Comparison of ENCODE assay signal across 29 cellular contexts in genomic region chr3:173841334-173841733, GRCh38.
"Had no signal": no experiment of that assay in that cellular context is flagged by ENCODE, and none has a peak within 500 bp of the region (broad histone marks: within the 10 kb centered on the region; RNA-seq: fewer than 3 reads in every experiment).

No MANE protein-coding gene starts in this region.

- H3K36me3 ChIP-seq: adrenal gland, brain microvascular endothelial cell, esophagus squamous epithelium, gastroesophageal sphincter, heart right ventricle, WERI-Rb-1 had no signal

- ATAC-seq: activated CD4-positive, CD25-positive, alpha-beta regulatory T cell treated with anti-CD3 and anti-CD28 coated beads, Interleukin-2, amount 50 U/mL, for 24 hours; activated CD8-positive, alpha-beta memory T cell treated with anti-CD3 and anti-CD28 coated beads, Interleukin-2, amount 10 ng/mL, durations not matched to agents 7 days and 5 days; activated CD8-positive, alpha-beta T cell treated with anti-CD3 and anti-CD28 coated beads, Interleukin-2, amount 10 ng/mL, durations not matched to agents 7 days and 5 days; activated naive CD8-positive, alpha-beta T cell treated with anti-CD3 and anti-CD28 coated beads, Interleukin-2, amount 50 U/mL, for 24 hours; effector memory CD8-positive, alpha-beta T cell; gastroesophageal sphincter; heart right ventricle; T-cell had no signal

- H3K27me3 ChIP-seq: adrenal gland, brain microvascular endothelial cell, esophagus squamous epithelium, gastroesophageal sphincter, heart right ventricle had no signal

- H3K4me1 ChIP-seq: adrenal gland, esophagus squamous epithelium, gastroesophageal sphincter, heart right ventricle had no signal

- H3K9me3 ChIP-seq: adrenal gland, esophagus squamous epithelium, gastroesophageal sphincter, heart right ventricle had no signal

- H3K4me3 ChIP-seq: adrenal gland, esophagus squamous epithelium, gastroesophageal sphincter, heart right ventricle had no signal

- H3K27ac ChIP-seq: adrenal gland, brain microvascular endothelial cell, epithelial cell of prostate, esophagus squamous epithelium, gastroesophageal sphincter, heart right ventricle, WERI-Rb-1 had no signal

- DNase-seq: activated B cell treated with CpG ODN at 0.5 μM for 24 hours; activated CD4-positive, alpha-beta memory T cell treated with anti-CD3 and anti-CD28 coated beads for 36 hours; activated CD4-positive, alpha-beta T cell treated with anti-CD3 and anti-CD28 coated beads for 48 hours; activated CD8-positive, alpha-beta memory T cell treated with anti-CD3 and anti-CD28 coated beads, Interleukin-2, amount 10 ng/mL, durations not matched to agents 7 days and 5 days; activated CD8-positive, alpha-beta memory T cell treated with anti-CD3 and anti-CD28 coated beads, Interleukin-2, amount 50 U/mL, for 4 hours; activated CD8-positive, alpha-beta T cell treated with anti-CD3 and anti-CD28 coated beads, Interleukin-2, amount 10 ng/mL, durations not matched to agents 7 days and 5 days; activated effector memory CD4-positive, alpha-beta T cell treated with anti-CD3 and anti-CD28 coated beads, Interleukin-2, amount 50 U/mL, for 16 hours; activated naive CD4-positive, alpha-beta T cell treated with anti-CD3 and anti-CD28 coated beads for 36 hours; activated naive CD8-positive, alpha-beta T cell treated with anti-CD3 and anti-CD28 coated beads for 36 hours; activated naive CD8-positive, alpha-beta T cell treated with anti-CD3 and anti-CD28 coated beads, Interleukin-2, amount 50 U/mL, for 24 hours; activated T-cell treated with anti-CD3 and anti-CD28 coated beads, Interleukin-2, amount 50 U/mL, for 1 hour; activated T-cell treated with anti-CD3 and anti-CD28 coated beads, Interleukin-2, amount 50 U/mL, for 48 hours; adrenal gland; amygdala; aorta; brain microvascular endothelial cell; cortex of kidney; dermis blood vessel endothelial cell; effector CD4-positive, alpha-beta T cell; effector memory CD8-positive, alpha-beta T cell; esophagus squamous epithelium; foreskin melanocyte; heart right ventricle; T-cell; T1000; WERI-Rb-1 had no signal
